Comparison of ENCODE assay signal across 8 cellular contexts in genomic region chr17:44779211-44780025, GRCh38. TPM values are rescaled to one million over a fixed set of nuclear protein-coding genes. Genes with fewer than 3 reads are reported as not detected.
DNase-seq lines count a peak whose midpoint lies in the region; ATAC-seq, FAIRE-seq and TF ChIP-seq lines count a peak whose summit lies in the region.

No MANE protein-coding gene starts in this region.

- H3K27me3 ChIP-seq in HL-60 (ENCODE audit: insufficient read depth, poor library complexity, severe bottlenecking): no peaks in the 10 kb centered on the region
- peaks cover 17% of the 10 kb centered on the region for H3K27me3 ChIP-seq in NT2/D1 (ENCODE audit: insufficient read depth, insufficient read length)
- no peaks in the 10 kb centered on the region for H3K27me3 ChIP-seq in endothelial cell of umbilical vein (ENCODE audit: control insufficient read depth in 2 of 2, insufficient read depth in 2 of 2, low read length in 2 of 2)

- peak overlapping the region; percentile 68 for H3K9ac ChIP-seq in NT2/D1 (ENCODE audit: insufficient read length, low read depth)
- H3K9ac ChIP-seq in endothelial cell of umbilical vein (replicated peaks; ENCODE audit: extremely low read depth, insufficient read depth, low read length): peak overlapping the region; percentile 44

- peak overlapping the region; percentile 66 for H3K4me2 ChIP-seq in endothelial cell of umbilical vein (ENCODE audit: insufficient read depth, low read length)

- no peaks in the 10 kb centered on the region for H3K9me1 ChIP-seq in endothelial cell of umbilical vein (replicated peaks; ENCODE audit: control insufficient read depth, extremely low read depth, insufficient read depth, low read length)

- no peak for ATAC-seq in HG03460 (IDR thresholded peaks at IDR 0.05; ENCODE audit: unreplicated experiment)

- TF ChIP-seq POLR2A in endothelial cell of umbilical vein (IDR thresholded peaks at IDR 0.05; ENCODE audit: low read depth, low read length): no peak

- no TSS peak for BruUV-seq in endothelial cell of umbilical vein (replicated peaks; lab: Mats Ljungman, UMichigan)

- peak; percentile 93 for TF ChIP-seq CTCF in CD14-positive monocyte (IDR thresholded peaks at IDR 0.05)
- peak; percentile 64 for TF ChIP-seq CTCF in HL-60 (IDR thresholded peaks at IDR 0.05; ENCODE audit: insufficient read depth, low read length)
- peak; percentile 83 to 88 for TF ChIP-seq CTCF in endothelial cell of umbilical vein (IDR thresholded peaks at IDR 0.05; ENCODE audit: extremely low read depth in 1 of 2, insufficient read depth in 1 of 2, low read depth in 1 of 2, low read length in 2 of 2)

- dilution Hi-C loops in endothelial cell of umbilical vein (cut with MboI; ENCODE audit: extremely low pct_ligation_motif_present, low sequenced_read_pairs): no loop called here

- peak overlapping the region; percentile 91 for H2AFZ ChIP-seq in endothelial cell of umbilical vein (ENCODE audit: low read depth, low read length)

- peaks cover 26% of the 10 kb centered on the region for H3K4me1 ChIP-seq in NT2/D1 (ENCODE audit: insufficient read depth, insufficient read length)
- peaks cover 5% of the 10 kb centered on the region for H3K4me1 ChIP-seq in endothelial cell of umbilical vein (ENCODE audit: control insufficient read depth, extremely low read depth, insufficient read depth, low read length)

- DNase-seq in CD14-positive monocyte (ENCODE audit: low spot score) (peak; percentile 68), HL-60 (ENCODE audit: low read depth in 1 of 2, low spot score in 1 of 2) (peak in 1 of 2 experiments; percentile 78), NT2/D1 (ENCODE audit: low read depth, low spot score) (peak; percentile 38), activated T-cell treated with anti-CD3 and anti-CD28 coated beads for 24 hours (ENCODE audit: low read depth) (peak; percentile 75), endothelial cell of umbilical vein (ENCODE audit: low read depth, low spot score) (peak; percentile 79), mucosa of gallbladder (ENCODE audit: low spot score) (peak; percentile 80)
- DNase-seq in stimulated activated CD8-positive, alpha-beta memory T cell treated with anti-CD3 and anti-CD28 coated beads, Interleukin-2, amount 100 ng/mL, for 1 hour (ENCODE audit: low read depth in 2 of 2): peak; percentile 66 to 72

- peak overlapping the region; percentile 59 to 81 for H3K4me3 Mint-ChIP-seq in CD14-positive monocyte

- H3K4me1 Mint-ChIP-seq in CD14-positive monocyte: peaks cover 25% of the 10 kb centered on the region

- H3K9me3 ChIP-seq in NT2/D1 (ENCODE audit: insufficient read depth, low read length): no peaks in the 10 kb centered on the region
- H3K9me3 ChIP-seq in endothelial cell of umbilical vein (replicated peaks; ENCODE audit: control insufficient read depth, insufficient read depth, low read length): no peaks in the 10 kb centered on the region

- intact Hi-C loops in CD14-positive monocyte (cut with micrococcal nuclease): loop anchor here (5.0 to 10.0 kb wide), 2 partner anchors 243 to 355 kb away; partner anchors contain the start of genes ACBD4 (in 2 of the 2) and PLCD3 (in 2 of the 2)
- intact Hi-C loops in endothelial cell of umbilical vein (cut with micrococcal nuclease): loop anchor here (1.0 kb wide), 3 partner anchors 50 to 354 kb away; no protein-coding TSS in a partner anchor

- peak overlapping the region in 2 of 7 donors; percentile 35 to 68 for H3K27ac Mint-ChIP-seq in CD14-positive monocyte

- H3K9me3 Mint-ChIP-seq in CD14-positive monocyte: peaks cover 0 to 2% (median 0%) of the 10 kb centered on the region in 7 donors

- POLR2A ChIA-PET in endothelial cell of umbilical vein (lab: Charles Lee): no interaction called here

- peak; percentile 93 for FAIRE-seq in endothelial cell of umbilical vein (lab: Jason Lieb, UNC)

- H3K36me3 Mint-ChIP-seq in CD14-positive monocyte: no peaks in the 10 kb centered on the region

- H3K36me3 ChIP-seq in NT2/D1 (ENCODE audit: insufficient read depth, insufficient read length, low read length) (no peaks in the 10 kb centered on the region), endothelial cell of umbilical vein (ENCODE audit: control insufficient read depth in 2 of 2, extremely low read depth in 1 of 2, insufficient read depth in 2 of 2, low read length in 2 of 2) (no peaks in the 10 kb centered on the region)

- H3K27ac ChIP-seq in HL-60 (replicated peaks) (no peak overlapping the region), endothelial cell of umbilical vein (ENCODE audit: insufficient read depth, low read depth, low read length) (no peak overlapping the region)

- no peaks in the 10 kb centered on the region for H3K79me2 ChIP-seq in endothelial cell of umbilical vein (ENCODE audit: control insufficient read depth, insufficient read depth, low read length)

- CTCF ChIA-PET in endothelial cell of umbilical vein (lab: Charles Lee): interaction anchor here (0.7 to 15.3 kb wide), 35 partner anchors 8 to 356 kb away, joined by 3 to 368 read pairs (median 6); partner anchors contain the start of genes ACBD4, GJC1, HIGD1B and PLCD3

- H3K4me3 ChIP-seq in HL-60 (replicated peaks; ENCODE audit: insufficient read depth, low read length): peak overlapping the region; percentile 34
- H3K4me3 ChIP-seq in NT2/D1 (ENCODE audit: insufficient read length, low read depth): peak overlapping the region; percentile 33
- H3K4me3 ChIP-seq in endothelial cell of umbilical vein (replicated peaks in 1 of 3; ENCODE audit: insufficient read depth in 1 of 3, low read depth in 1 of 3, low read length in 3 of 3): peak overlapping the region in 2 of 3 experiments; percentile 35 to 39

- no peaks in the 10 kb centered on the region for H4K20me1 ChIP-seq in endothelial cell of umbilical vein (replicated peaks; ENCODE audit: control insufficient read depth, extremely low read depth, insufficient read depth, low read length)

- H3K27me3 Mint-ChIP-seq in CD14-positive monocyte (ENCODE audit: low read depth in 3 of 3): peaks cover 21 to 49% (median 28%) of the 10 kb centered on the region in 3 donors

TF ChIP-seq in endothelial cell of umbilical vein, 7 proteins besides CTCF, POLR2A, EP300 and RAD21:
- TF ChIP-seq MYC (IDR thresholded peaks at IDR 0.05; ENCODE audit: low read depth, low read length) (no peak), FOS (IDR thresholded peaks at IDR 0.05; ENCODE audit: borderline replicate concordance, insufficient read depth, low read length) (peak; percentile 45), MAX (IDR thresholded peaks at IDR 0.05; ENCODE audit: insufficient read depth, insufficient read length) (no peak), GATA2 (IDR thresholded peaks at IDR 0.05; ENCODE audit: insufficient read depth, insufficient read length, low read depth, low read length) (peak; percentile 57)

RNA-seq across cellular contexts. Expression of gene ADAM11, which starts 20.6 kb away (rescaled TPM):
- polyA plus RNA-seq in CD14-positive monocyte (not detected), endothelial cell of umbilical vein (0.78 and 1.1 TPM in 2 replicates)
- total RNA-seq in endothelial cell of umbilical vein (0.51 and 0.71 TPM in 2 replicates), mucosa of gallbladder (2.8 TPM)
- 0.35 and 0.61 TPM in 2 replicates for polyA plus RNA-seq in endothelial cell of umbilical vein (2011; cell fraction: cytosol; rRNA removed)
- polyA plus RNA-seq in endothelial cell of umbilical vein (2011; cell fraction: nucleus; rRNA removed): 2.9 and 3.8 TPM in 2 replicates
- 0.78 and 1.0 TPM in 2 replicates for polyA plus RNA-seq in endothelial cell of umbilical vein (2012)
- 0.51 and 2.1 TPM in 2 replicates for polyA minus RNA-seq in endothelial cell of umbilical vein
- 0.72 TPM for polyA minus RNA-seq in endothelial cell of umbilical vein (2011; cell fraction: cytosol; rRNA and poly(A)+ RNA removed)
- polyA minus RNA-seq in endothelial cell of umbilical vein (2011; cell fraction: nucleus; rRNA and poly(A)+ RNA removed): 0.53 and 0.72 TPM in 2 replicates

RNA-seq across cellular contexts. Expression of gene GJC1, which starts 50.7 kb away (rescaled TPM):
- not detected for polyA plus RNA-seq in CD14-positive monocyte
- total RNA-seq in endothelial cell of umbilical vein: 35.9 and 39.7 TPM in 2 replicates
- polyA plus RNA-seq in endothelial cell of umbilical vein: 11.9 and 13.8 TPM in 2 replicates
- 19.5 and 21.0 TPM in 2 replicates for polyA plus RNA-seq in endothelial cell of umbilical vein (2011; cell fraction: cytosol; rRNA removed)
- polyA plus RNA-seq in endothelial cell of umbilical vein (2011; cell fraction: nucleus; rRNA removed): 18.5 and 23.2 TPM in 2 replicates
- 20.9 and 22.8 TPM in 2 replicates for polyA plus RNA-seq in endothelial cell of umbilical vein (2012)
- 85.5 and 98.4 TPM in 2 replicates for polyA minus RNA-seq in endothelial cell of umbilical vein
- polyA minus RNA-seq in endothelial cell of umbilical vein (2011; cell fraction: cytosol; rRNA and poly(A)+ RNA removed): 6.5 TPM
- 13.5 and 23.9 TPM in 2 replicates for polyA minus RNA-seq in endothelial cell of umbilical vein (2011; cell fraction: nucleus; rRNA and poly(A)+ RNA removed)
- total RNA-seq in mucosa of gallbladder: 17.3 TPM
